Comparison of ENCODE assay signal across 18 cellular contexts in genomic region chr3:138542977-138543376, GRCh38.
"Had no signal": no experiment of that assay in that cellular context is flagged by ENCODE, and none has a peak within 500 bp of the region (broad histone marks: within the 10 kb centered on the region; RNA-seq: fewer than 3 reads in every experiment).

No MANE protein-coding gene starts in this region.

- H3K4me2 ChIP-seq: hepatocyte had no signal

- DNase-seq: effector CD8-positive, alpha-beta T cell; effector memory CD8-positive, alpha-beta T cell; foreskin keratinocyte; heart left ventricle; hypothalamus; immature natural killer cell; islet precursor cell; left cardiac atrium; left ventricle myocardium superior; lower lobe of right lung; mesenchymal stem cell; mucosa of descending colon had no signal

- H3K4me3 Mint-ChIP-seq: effector memory CD8-positive, alpha-beta T cell; immature natural killer cell; mesothelial cell of epicardium had no signal

- H3K27me3 ChIP-seq: esophagus muscularis mucosa, foreskin keratinocyte, gastroesophageal sphincter, heart left ventricle, hepatocyte, left lung had no signal

- H3K27me3 Mint-ChIP-seq: effector memory CD8-positive, alpha-beta T cell had no signal

- ATAC-seq: effector memory CD8-positive, alpha-beta T cell; foreskin keratinocyte; gastroesophageal sphincter; left cardiac atrium; left lung; mucosa of descending colon had no signal

- H3K27ac ChIP-seq: coronary artery, esophagus muscularis mucosa, foreskin keratinocyte, gastroesophageal sphincter, heart left ventricle, hepatocyte, left lung, lower lobe of right lung had no signal

- H3K4me1 Mint-ChIP-seq: immature natural killer cell, mesothelial cell of epicardium had no signal

- H2AFZ ChIP-seq: hepatocyte had no signal

- H3K4me3 ChIP-seq: coronary artery, esophagus muscularis mucosa, gastroesophageal sphincter, heart left ventricle, hepatocyte, left lung, lower lobe of right lung, mucosa of descending colon had no signal

- H3K27ac Mint-ChIP-seq: effector memory CD8-positive, alpha-beta T cell; immature natural killer cell; mesothelial cell of epicardium had no signal

- H3K4me1 ChIP-seq: esophagus muscularis mucosa, gastroesophageal sphincter, heart left ventricle, left lung, lower lobe of right lung had no signal
